ENCODE assay signal across 15 cellular contexts in genomic region chr4:4249342-4249741, GRCh38. TPM values are rescaled to one million over a fixed set of nuclear protein-coding genes. Genes with fewer than 3 reads are reported as not detected.
DNase-seq lines count a peak whose midpoint lies in the region; ATAC-seq and TF ChIP-seq lines count a peak whose summit lies in the region.
"Not testable (repeated sequence)": the region's sequence is repeated elsewhere in the genome, so short reads cannot be mapped to it uniquely, and the experiment has no call there.
"Had no signal": no experiment of that assay in that cellular context is flagged by ENCODE, and none has a peak within 500 bp of the region (broad histone marks: within the 10 kb centered on the region; RNA-seq: fewer than 3 reads in every experiment).

No MANE protein-coding gene starts in this region.

- CTCF ChIA-PET in MCF 10A (lab: Yijun Ruan, JAX): interaction anchor here (0.7 kb wide), 1 partner anchor 375 kb away, joined by 3 read pairs; no protein-coding TSS in a partner anchor

- H3K9me3 ChIP-seq in BE2C; HUES64 (ENCODE audit: insufficient read depth, low read depth, low read length); SU-DHL-6 (ENCODE audit: insufficient read depth, low read length); cardiac muscle cell (ENCODE audit: low read depth); spleen: not testable (repeated sequence)

- H4K20me1 ChIP-seq in SU-DHL-6 (ENCODE audit: low read depth, low read length): not testable (repeated sequence)

- H3K27me3 Mint-ChIP-seq in activated T-cell treated with anti-CD3 and anti-CD28 coated beads, Interleukin-2, amount 50 U/mL, for 24 hours; MCF 10A (ENCODE audit: insufficient read depth, unreplicated experiment); natural killer cell treated with Interleukin-12 subunit alpha and Interleukin-12 subunit beta and Interleukin-15 and Interleukin-18, amount 100 ng/mL, for 72 hours: not testable (repeated sequence)

- H3K4me1 ChIP-seq in BE2C; HUES64 (ENCODE audit: insufficient read depth, low read length): not testable (repeated sequence)
- H3K4me1 ChIP-seq in cardiac muscle cell (ENCODE audit: low read depth) (peaks cover 14% of the 10 kb centered on the region), spleen (peaks cover 20 to 46% (median 29%) of the 10 kb centered on the region in 6 donors)

- not testable (repeated sequence) for H3K9me2 ChIP-seq in SU-DHL-6 (replicated peaks; ENCODE audit: insufficient read depth, low read length)

- POLR2A ChIA-PET in MCF 10A (lab: Yijun Ruan, JAX): interaction anchor here (1.2 to 3.3 kb wide), 7 partner anchors 14 to 295 kb away, joined by 3 to 33 read pairs (median 7); partner anchors contain the start of genes LYAR and ZBTB49

- not testable (repeated sequence) for H3K27me3 ChIP-seq in BE2C; HUES64 (ENCODE audit: insufficient read depth, low read length); SU-DHL-6 (ENCODE audit: low read length); spleen (replicated peaks in 1 of 7)
- peaks cover 14% of the 10 kb centered on the region for H3K27me3 ChIP-seq in cardiac muscle cell

- DNase-seq in BE2C; activated T-cell treated with anti-CD3 and anti-CD28 coated beads, Interleukin-2, amount 50 U/mL, for 24 hours; MCF 10A (ENCODE audit: unreplicated experiment); cardiac muscle cell (ENCODE audit: low read depth in 1 of 2, low spot score in 1 of 2); natural killer cell treated with Interleukin-12 subunit alpha and Interleukin-12 subunit beta and Interleukin-15 and Interleukin-18, amount 100 ng/mL, for 72 hours (ENCODE audit: low spot score): not testable (repeated sequence)
- DNase-seq in spleen: peak; percentile 73

- intact Hi-C loops in MCF 10A (cut with micrococcal nuclease); spleen (cut with DNase I; ENCODE audit: low total_unique reads): not testable (repeated sequence)

- TF ChIP-seq CTCF in BE2C (IDR thresholded peaks at IDR 0.05; ENCODE audit: low read depth, low read length); SU-DHL-6 (IDR thresholded peaks at IDR 0.05; ENCODE audit: insufficient read depth, low read length, poor library complexity, severe bottlenecking); MCF 10A (IDR thresholded peaks at IDR 0.05; ENCODE audit: unreplicated experiment); cardiac muscle cell (IDR thresholded peaks at IDR 0.05; ENCODE audit: low read depth, low read length); spleen (IDR thresholded peaks at IDR 0.05 in 8 of 11, conservative IDR thresholded peaks at IDR 0.05 in 3 of 11): not testable (repeated sequence)

- not testable (repeated sequence) for ATAC-seq in natural killer cell treated with Interleukin-12 subunit alpha and Interleukin-12 subunit beta and Interleukin-15 and Interleukin-18, amount 100 ng/mL, for 72 hours

- H3K9ac ChIP-seq in HUES64 (ENCODE audit: low read depth, low read length): not testable (repeated sequence)
- H3K9ac ChIP-seq in SU-DHL-6 (ENCODE audit: low read length): peak overlapping the region; percentile 75; the same call in 1 of the 2 replicates

- H3F3A ChIP-seq in SU-DHL-6 (ENCODE audit: insufficient read depth): peaks cover 11% of the 10 kb centered on the region

- not testable (repeated sequence) for TF ChIP-seq POLR2A in spleen (IDR thresholded peaks at IDR 0.05)

- peaks cover 34% of the 10 kb centered on the region for H3K36me3 Mint-ChIP-seq in activated T-cell treated with anti-CD3 and anti-CD28 coated beads, Interleukin-2, amount 50 U/mL, for 24 hours (ENCODE audit: low read depth)
- peaks cover 19% of the 10 kb centered on the region for H3K36me3 Mint-ChIP-seq in MCF 10A (ENCODE audit: insufficient read depth, unreplicated experiment)
- peaks cover 14% of the 10 kb centered on the region for H3K36me3 Mint-ChIP-seq in natural killer cell treated with Interleukin-12 subunit alpha and Interleukin-12 subunit beta and Interleukin-15 and Interleukin-18, amount 100 ng/mL, for 72 hours

- peaks cover 28% of the 10 kb centered on the region for H3K4me1 Mint-ChIP-seq in activated T-cell treated with anti-CD3 and anti-CD28 coated beads, Interleukin-2, amount 50 U/mL, for 24 hours (ENCODE audit: low read depth)
- H3K4me1 Mint-ChIP-seq in MCF 10A (ENCODE audit: insufficient read depth, unreplicated experiment): peaks cover 25% of the 10 kb centered on the region
- H3K4me1 Mint-ChIP-seq in natural killer cell treated with Interleukin-12 subunit alpha and Interleukin-12 subunit beta and Interleukin-15 and Interleukin-18, amount 100 ng/mL, for 72 hours (ENCODE audit: low read depth in 2 of 2): peaks cover 22 to 31% of the 10 kb centered on the region in 2 donors

- H3K36me3 ChIP-seq in BE2C; SU-DHL-6 (ENCODE audit: low read length): not testable (repeated sequence)
- H3K36me3 ChIP-seq in HUES64 (ENCODE audit: insufficient read depth, low read length) (peaks cover 18% of the 10 kb centered on the region), cardiac muscle cell (peaks cover 15% of the 10 kb centered on the region), spleen (peaks cover 0 to 18% (median 13%) of the 10 kb centered on the region in 6 donors)

- H3K4me3 ChIP-seq in BE2C (ENCODE audit: low read depth, low read length) (peak overlapping the region; percentile 96; the same call in 1 of the 2 replicates), HUES64 (ENCODE audit: low read length) (peak overlapping the region; percentile 81)
- not testable (repeated sequence) for H3K4me3 ChIP-seq in SU-DHL-6 (ENCODE audit: insufficient read depth, low read length, poor library complexity, severe bottlenecking); cardiac muscle cell; spleen

- WGBS in HUES64: 97% methylated on average over 15 of the region's 15 CpGs
- 92 to 98% (median 97%) methylated on average over 15 of the region's 15 CpGs for WGBS in spleen, 5 donors

- not testable (repeated sequence) for H3K27ac ChIP-seq in HUES64 (ENCODE audit: low read depth, low read length); SU-DHL-6 (ENCODE audit: low read depth, low read length)
- H3K27ac ChIP-seq in cardiac muscle cell: peak overlapping the region; percentile 95
- H3K27ac ChIP-seq in spleen: peak overlapping the region in 4 of 8 donors; percentile 93 to 96 (median 94)

- H3K9me3 Mint-ChIP-seq in activated T-cell treated with anti-CD3 and anti-CD28 coated beads, Interleukin-2, amount 50 U/mL, for 24 hours; MCF 10A (ENCODE audit: unreplicated experiment); natural killer cell treated with Interleukin-12 subunit alpha and Interleukin-12 subunit beta and Interleukin-15 and Interleukin-18, amount 100 ng/mL, for 72 hours: not testable (repeated sequence)

- H2AFZ ChIP-seq in SU-DHL-6 (ENCODE audit: low read depth, low read length, severe bottlenecking): not testable (repeated sequence)

- peak overlapping the region; percentile 98 for H3K27ac Mint-ChIP-seq in activated T-cell treated with anti-CD3 and anti-CD28 coated beads, Interleukin-2, amount 50 U/mL, for 24 hours
- not testable (repeated sequence) for H3K27ac Mint-ChIP-seq in MCF 10A (ENCODE audit: low read depth, unreplicated experiment)
- H3K27ac Mint-ChIP-seq in natural killer cell treated with Interleukin-12 subunit alpha and Interleukin-12 subunit beta and Interleukin-15 and Interleukin-18, amount 100 ng/mL, for 72 hours: peak overlapping the region; percentile 98 to 99

- not testable (repeated sequence) for H3K79me2 ChIP-seq in SU-DHL-6 (ENCODE audit: insufficient read depth, low read length)

- peak overlapping the region; percentile 96 for H3K4me3 Mint-ChIP-seq in activated T-cell treated with anti-CD3 and anti-CD28 coated beads, Interleukin-2, amount 50 U/mL, for 24 hours
- H3K4me3 Mint-ChIP-seq in MCF 10A (ENCODE audit: unreplicated experiment): peak overlapping the region; percentile 94
- peak overlapping the region; percentile 96 for H3K4me3 Mint-ChIP-seq in natural killer cell treated with Interleukin-12 subunit alpha and Interleukin-12 subunit beta and Interleukin-15 and Interleukin-18, amount 100 ng/mL, for 72 hours

- BruUV-seq in MCF 10A (replicated peaks; lab: Mats Ljungman, UMichigan): not testable (repeated sequence)

- H3K4me2 ChIP-seq in SU-DHL-6 (ENCODE audit: low read depth, low read length, poor library complexity, severe bottlenecking): peak overlapping the region; percentile 81

RNA-seq across cellular contexts. Expression of gene TMEM128, which starts 1.3 kb away (rescaled TPM):
- polyA plus RNA-seq in BE2C (2012; ENCODE audit: insufficient read depth, insufficient read length, low read depth): 35.3 TPM
- polyA plus RNA-seq in HUES64 (2013, experiment 1 of 2): 18.0 TPM
- polyA plus RNA-seq in HUES64 (2013, experiment 2 of 2): 28.5 TPM
- total RNA-seq in MCF 10A (2022): 26.8 and 31.5 TPM in 2 replicates
- total RNA-seq in cardiac muscle cell: 15.2 and 20.0 TPM in 2 replicates
- 50.5 and 60.1 TPM in 2 replicates for polyA plus RNA-seq in cardiac muscle cell
- 10 to 100 TPM; 15.0 to 21.2 TPM for total RNA-seq in natural killer cell treated with Interleukin-12 subunit alpha and Interleukin-12 subunit beta and Interleukin-15 and Interleukin-18, amount 100 ng/mL, for 72 hours
- 10 to 100 TPM; 16.3 to 25.6 (median 21.0) TPM for total RNA-seq in spleen
- polyA plus RNA-seq in spleen: 10 to 100 TPM; 19.0 to 25.5 (median 23.3) TPM

RNA-seq across cellular contexts. Expression of gene OTOP1, which starts 22.6 kb away (rescaled TPM):
- polyA plus RNA-seq in BE2C (2012; ENCODE audit: insufficient read depth, insufficient read length, low read depth): not detected
- not detected for polyA plus RNA-seq in HUES64 (2013, experiment 1 of 2)
- not detected for polyA plus RNA-seq in HUES64 (2013, experiment 2 of 2)
- not detected in 2 replicates for total RNA-seq in MCF 10A (2022)
- not detected in 2 replicates for total RNA-seq in cardiac muscle cell
- not detected in 2 replicates for polyA plus RNA-seq in cardiac muscle cell
- not detected for total RNA-seq in natural killer cell treated with Interleukin-12 subunit alpha and Interleukin-12 subunit beta and Interleukin-15 and Interleukin-18, amount 100 ng/mL, for 72 hours
- total RNA-seq in spleen: not detected
- polyA plus RNA-seq in spleen: not detected
- total RNA-seq: A673; gastrocnemius medialis; left lobe of liver; mucosa of descending colon; pulmonary artery endothelial cell; Right ventricle myocardium inferior; T-helper 1 cell treated with Interleukin-12 subunit alpha and Interleukin-12 subunit beta and Interleukin-4 antibody, amounts not matched to agents 30 ng/mL and 1 ng/mL, for 36 hours had no signal

RNA-seq across cellular contexts. Expression of gene LYAR, which starts 40.6 kb away (rescaled TPM):
- polyA plus RNA-seq in BE2C (2012; ENCODE audit: insufficient read depth, insufficient read length, low read depth): 21.3 TPM
- 58.4 TPM for polyA plus RNA-seq in HUES64 (2013, experiment 1 of 2)
- 54.9 TPM for polyA plus RNA-seq in HUES64 (2013, experiment 2 of 2)
- total RNA-seq in MCF 10A (2022) (66.7 and 79.6 TPM in 2 replicates), cardiac muscle cell (14.8 and 18.5 TPM in 2 replicates), spleen (10 to 100 TPM; 16.7 to 29.3 (median 23.3) TPM)
- polyA plus RNA-seq in cardiac muscle cell (10.7 and 13.7 TPM in 2 replicates), spleen (10 to 100 TPM; 13.5 to 24.6 (median 19.3) TPM)
- total RNA-seq in natural killer cell treated with Interleukin-12 subunit alpha and Interleukin-12 subunit beta and Interleukin-15 and Interleukin-18, amount 100 ng/mL, for 72 hours: 10 to 100 TPM; 39.1 to 59.7 TPM

RNA-seq across cellular contexts. Expression of gene ZBTB49, which starts 40.7 kb away (rescaled TPM):
- polyA plus RNA-seq in BE2C (2012; ENCODE audit: insufficient read depth, insufficient read length, low read depth): 3.9 TPM
- 3.9 TPM for polyA plus RNA-seq in HUES64 (2013, experiment 1 of 2)
- 4.6 TPM for polyA plus RNA-seq in HUES64 (2013, experiment 2 of 2)
- 5.9 and 7.6 TPM in 2 replicates for total RNA-seq in MCF 10A (2022)
- 7.7 and 9.2 TPM in 2 replicates for total RNA-seq in cardiac muscle cell
- polyA plus RNA-seq in cardiac muscle cell: 6.0 and 6.4 TPM in 2 replicates
- total RNA-seq in natural killer cell treated with Interleukin-12 subunit alpha and Interleukin-12 subunit beta and Interleukin-15 and Interleukin-18, amount 100 ng/mL, for 72 hours: 1 to 10 TPM; 8.4 to 8.7 TPM
- 10 to 100 TPM in 6 of 7 donors, 1 to 10 TPM in 1; 5.6 to 25.4 (median 12.0) TPM for total RNA-seq in spleen
- polyA plus RNA-seq in spleen: 1 to 10 TPM; 2.7 to 5.1 (median 4.8) TPM
